Comparison of ENCODE assay signal across 1 cellular context in genomic region chr1:199836430-199836829, GRCh38.
TF ChIP-seq lines count a peak whose summit lies in the region.

No MANE protein-coding gene starts in this region.

TF ChIP-seq in HepG2, 621 proteins besides CTCF, POLR2A, EP300 and RAD21 (continued from another document):
- TF ChIP-seq ZNF281 (CRISPR knock-in tag; IDR thresholded peaks at IDR 0.05; ENCODE audit: borderline replicate concordance): no peak
